ENCODE assay signal across 10 cellular contexts in genomic region chr1:45266151-45266801, GRCh38. TPM values are rescaled to one million over a fixed set of nuclear protein-coding genes. Genes with fewer than 3 reads are reported as not detected.
DNase-seq lines count a peak whose midpoint lies in the region; ATAC-seq and TF ChIP-seq lines count a peak whose summit lies in the region.
"Had no signal": no experiment of that assay in that cellular context is flagged by ENCODE, and none has a peak within 500 bp of the region (broad histone marks: within the 10 kb centered on the region; RNA-seq: fewer than 3 reads in every experiment).

No MANE protein-coding gene starts in this region.

- intact Hi-C loops in transverse colon (cut with DNase I; ENCODE audit: low total_unique reads) = no loop called here
- intact Hi-C loops in activated naive CD4-positive, alpha-beta T cell treated with anti-CD3 and anti-CD28 coated beads for 36 hours (cut with micrococcal nuclease) = no loop called here

- peak overlapping the region; percentile 93 for H3K27ac Mint-ChIP-seq in chondrocyte (ENCODE audit: unreplicated experiment)
- H3K27ac Mint-ChIP-seq in activated naive CD4-positive, alpha-beta T cell treated with anti-CD3 and anti-CD28 coated beads for 36 hours = no peak overlapping the region
- H3K27ac Mint-ChIP-seq: activated naive CD8-positive, alpha-beta T cell; stimulated activated naive CD8-positive, alpha-beta T cell treated with anti-CD3 and anti-CD28 coated beads, Interleukin-15, Interleukin-2, amounts not matched to agents 100 ng/mL and 50 ng/mL, for 24 hours had no signal

- H3K4me3 Mint-ChIP-seq in chondrocyte (ENCODE audit: unreplicated experiment) = peak overlapping the region; percentile 11
- H3K4me3 Mint-ChIP-seq in activated naive CD4-positive, alpha-beta T cell treated with anti-CD3 and anti-CD28 coated beads for 36 hours = no peak overlapping the region
- H3K4me3 Mint-ChIP-seq: activated naive CD8-positive, alpha-beta T cell; stimulated activated naive CD8-positive, alpha-beta T cell treated with anti-CD3 and anti-CD28 coated beads, Interleukin-15, Interleukin-2, amounts not matched to agents 100 ng/mL and 50 ng/mL, for 24 hours had no signal

- no peak for TF ChIP-seq EP300 in transverse colon (IDR thresholded peaks at IDR 0.05; ENCODE audit: low read depth)

- no peaks in the 10 kb centered on the region for H3K27me3 ChIP-seq in transverse colon
- 0 out of 2 replicates have a peak, but pooled peaks cover 3% of the 10 kb centered on the region for H3K27me3 ChIP-seq in HAP-1 (ENCODE audit: low read depth)

- H3K4me3 ChIP-seq in transverse colon (no peak overlapping the region), HAP-1 (no peak overlapping the region)

- in situ Hi-C loops in transverse colon (cut with MboI; ENCODE audit: low pct_ligation_motif_present in 1 of 4, low pct_unique_long_range_greater_than_20kb in 1 of 4, low sequenced_read_pairs in 3 of 4) (no loop called here), HAP-1 (cut with MboI; ENCODE audit: low sequenced_read_pairs) (no loop called here)

- TF ChIP-seq CTCF in chondrocyte (IDR thresholded peaks at IDR 0.05) (no peak), transverse colon (IDR thresholded peaks at IDR 0.05) (no peak)

- peaks cover 11 to 26% (median 18%) of the 10 kb centered on the region in 4 donors for H3K4me1 ChIP-seq in transverse colon
- no peaks in the 10 kb centered on the region for H3K4me1 ChIP-seq in HAP-1

- H3K36me3 Mint-ChIP-seq in chondrocyte (ENCODE audit: low read depth) = no peaks in the 10 kb centered on the region
- H3K36me3 Mint-ChIP-seq in activated naive CD4-positive, alpha-beta T cell treated with anti-CD3 and anti-CD28 coated beads for 36 hours (ENCODE audit: low read depth) = no peaks in the 10 kb centered on the region
- H3K36me3 Mint-ChIP-seq: activated naive CD8-positive, alpha-beta T cell had no signal

- H3K36me3 ChIP-seq in transverse colon = no peaks in the 10 kb centered on the region
- H3K36me3 ChIP-seq in HAP-1 (replicated peaks) = no peaks in the 10 kb centered on the region

- peaks cover 3% of the 10 kb centered on the region for H3K27me3 Mint-ChIP-seq in chondrocyte (ENCODE audit: low read depth)
- H3K27me3 Mint-ChIP-seq in activated naive CD4-positive, alpha-beta T cell treated with anti-CD3 and anti-CD28 coated beads for 36 hours (ENCODE audit: low read depth) = no peaks in the 10 kb centered on the region
- H3K27me3 Mint-ChIP-seq: stimulated activated naive CD8-positive, alpha-beta T cell treated with anti-CD3 and anti-CD28 coated beads, Interleukin-15, Interleukin-2, amounts not matched to agents 100 ng/mL and 50 ng/mL, for 24 hours had no signal

- CTCF ChIA-PET in activated naive CD4-positive, alpha-beta T cell treated with anti-CD3 and anti-CD28 coated beads for 36 hours (lab: Charles Lee) = no interaction called here

- H3K4me1 Mint-ChIP-seq in chondrocyte (ENCODE audit: low read depth) = peaks cover 15% of the 10 kb centered on the region
- H3K4me1 Mint-ChIP-seq in activated naive CD4-positive, alpha-beta T cell treated with anti-CD3 and anti-CD28 coated beads for 36 hours (ENCODE audit: low read depth) = no peaks in the 10 kb centered on the region

- H3K9me3 Mint-ChIP-seq in chondrocyte (ENCODE audit: low read depth) = peaks cover 3% of the 10 kb centered on the region
- peaks cover 5% of the 10 kb centered on the region for H3K9me3 Mint-ChIP-seq in activated naive CD4-positive, alpha-beta T cell treated with anti-CD3 and anti-CD28 coated beads for 36 hours

- DNase-seq in NCI-H2029 (lab: John Stamatoyannopoulos, UW) = peak; percentile 57
- no peak for DNase-seq in chondrocyte (ENCODE audit: low spot score)
- DNase-seq in lung microvascular endothelial cell (ENCODE audit: low read depth in 2 of 2) = peak; percentile 88 to 95
- DNase-seq in transverse colon = peak; percentile 45
- no peak for DNase-seq in OCI-M2 (lab: John Stamatoyannopoulos, UW; ENCODE audit: unreplicated experiment)
- DNase-seq in stimulated activated naive CD8-positive, alpha-beta T cell treated with anti-CD3 and anti-CD28 coated beads, Interleukin-15, Interleukin-2, amounts not matched to agents 100 U/mL and 50 U/mL, for 24 hours = no peak
- DNase-seq in HAP-1 (ENCODE audit: low spot score in 2 of 2) = no peak
- DNase-seq in activated naive CD4-positive, alpha-beta T cell treated with anti-CD3 and anti-CD28 coated beads for 36 hours = no peak

- H3K27ac ChIP-seq in transverse colon = peak overlapping the region; percentile 73 to 87 (median 79)

- ATAC-seq in stimulated activated naive CD8-positive, alpha-beta T cell treated with anti-CD3 and anti-CD28 coated beads, Interleukin-15, Interleukin-2, amounts not matched to agents 100 U/mL and 50 U/mL, for 24 hours = no peak

- 20 to 37% methylated on average over 2 to 7 of the region's 7 CpGs for WGBS in transverse colon (ENCODE audit: low coverage in 1 of 2), 2 donors

- no peak for TF ChIP-seq POLR2A in transverse colon (IDR thresholded peaks at IDR 0.05)

- H3K9me3 ChIP-seq in transverse colon (no peaks in the 10 kb centered on the region), HAP-1 (no peaks in the 10 kb centered on the region; the same call in 1 of the 2 replicates)

RNA-seq across cellular contexts. Expression of gene ZSWIM5, which starts 59.9 kb away (rescaled TPM):
- total RNA-seq in chondrocyte (0.51 to 1.1 TPM (median 1.0 TPM) in 3 replicates), lung microvascular endothelial cell (4.8 and 10.1 TPM in 2 replicates), transverse colon (10 to 100 TPM; 12.3 to 38.2 (median 13.7) TPM)
- total RNA-seq in activated naive CD4-positive, alpha-beta T cell treated with anti-CD3 and anti-CD28 coated beads for 36 hours = under 1 TPM; 0.15 to 0.26 TPM

Comparison
In these comparisons a context has a peak if more than half of its experiments do, and no peak if none do; other contexts are left out.
1. DNase-seq: peak in NCI-H2029 (single experiment), lung microvascular endothelial cell (2 of 2) and transverse colon (single experiment); none in chondrocyte (single experiment), OCI-M2 (single experiment), stimulated activated naive CD8-positive, alpha-beta T cell treated with anti-CD3 and anti-CD28 coated beads, Interleukin-15, Interleukin-2, amounts not matched to agents 100 U/mL and 50 U/mL, for 24 hours (single experiment), HAP-1 (0 of 2) and activated naive CD4-positive, alpha-beta T cell treated with anti-CD3 and anti-CD28 coated beads for 36 hours (single experiment).